ENCODE assay signal across 12 cellular contexts in the genomic region with DNA sequence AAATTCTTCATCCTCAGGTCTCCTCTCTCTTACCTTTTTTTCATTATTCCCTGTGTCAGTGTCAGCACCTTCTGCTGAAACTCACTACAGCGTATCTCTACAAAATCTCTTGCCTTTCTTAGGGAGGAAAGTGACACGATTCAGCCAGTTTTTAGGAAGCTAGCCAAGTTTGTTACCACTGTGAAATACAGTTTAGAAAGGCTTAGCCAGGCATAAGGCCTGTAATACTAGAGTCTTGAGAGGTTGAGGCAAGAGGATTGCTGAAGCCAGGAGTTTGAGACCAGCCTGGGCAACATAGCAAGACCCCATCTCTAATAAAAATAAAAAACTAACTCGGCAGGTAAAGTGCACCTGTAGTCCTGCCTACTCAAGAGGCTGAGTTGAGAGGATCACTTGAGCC. TPM values are rescaled to one million over a fixed set of nuclear protein-coding genes. Genes with fewer than 3 reads are reported as not detected.
DNase-seq lines count a peak whose midpoint lies in the region; ATAC-seq and TF ChIP-seq lines count a peak whose summit lies in the region.
"Had no signal": no experiment of that assay in that cellular context is flagged by ENCODE, and none has a peak within 500 bp of the region (broad histone marks: within the 10 kb centered on the region; RNA-seq: fewer than 3 reads in every experiment).

No MANE protein-coding gene starts in this region.

- H3K27me3 ChIP-seq in foreskin keratinocyte: no peaks in the 10 kb centered on the region
- H3K27me3 ChIP-seq: heart left ventricle, neural progenitor cell had no signal

- CTCF ChIA-PET in activated naive CD4-positive, alpha-beta T cell treated with anti-CD3 and anti-CD28 coated beads for 36 hours (lab: Charles Lee): interaction anchor here (0.9 to 2.0 kb wide), 6 partner anchors 10 to 144 kb away, joined by 3 to 10 read pairs (median 4); no protein-coding TSS in a partner anchor

- ATAC-seq in foreskin keratinocyte (peak; percentile 35), GM19397 (IDR thresholded peaks at IDR 0.05; ENCODE audit: unreplicated experiment) (no peak), HG02970 (IDR thresholded peaks at IDR 0.05; ENCODE audit: low FRiP score, unreplicated experiment) (no peak), GM19324 (IDR thresholded peaks at IDR 0.05; ENCODE audit: low FRiP score, unreplicated experiment) (no peak)

- DNase-seq in activated naive CD4-positive, alpha-beta T cell treated with anti-CD3 and anti-CD28 coated beads for 36 hours: no peak
- DNase-seq in activated naive CD4-positive, alpha-beta T cell treated with Interleukin-2 at 50 U/mL for 16 hours: no peak
- peak; percentile 53 to 55 for DNase-seq in foreskin keratinocyte
- peak; percentile 40 for DNase-seq in stromal cell of bone marrow (ENCODE audit: low read depth)
- DNase-seq: C1 segment of cervical spinal cord, heart left ventricle, NCI-H2171 treated with DMSO at 0.1 percent for 48 hours had no signal

- H3K27me3 Mint-ChIP-seq in activated naive CD4-positive, alpha-beta T cell treated with anti-CD3 and anti-CD28 coated beads for 36 hours (ENCODE audit: low read depth): no peaks in the 10 kb centered on the region
- H3K27me3 Mint-ChIP-seq in activated naive CD8-positive, alpha-beta T cell: no peaks in the 10 kb centered on the region

- no peak overlapping the region for H3K4me3 Mint-ChIP-seq in activated naive CD4-positive, alpha-beta T cell treated with anti-CD3 and anti-CD28 coated beads for 36 hours
- H3K4me3 Mint-ChIP-seq in activated naive CD8-positive, alpha-beta T cell: peak overlapping the region; percentile 61
- H3K4me3 Mint-ChIP-seq: neural progenitor cell had no signal

- peak overlapping the region; percentile 68 for H3K27ac ChIP-seq in foreskin keratinocyte
- H3K27ac ChIP-seq: heart left ventricle, neural progenitor cell had no signal

- peaks cover 88% of the 10 kb centered on the region for H3K4me1 Mint-ChIP-seq in activated naive CD4-positive, alpha-beta T cell treated with anti-CD3 and anti-CD28 coated beads for 36 hours (ENCODE audit: low read depth)
- peaks cover 93% of the 10 kb centered on the region for H3K4me1 Mint-ChIP-seq in activated naive CD8-positive, alpha-beta T cell (ENCODE audit: low read depth)

- peak overlapping the region; percentile 94 for H3K27ac Mint-ChIP-seq in activated naive CD4-positive, alpha-beta T cell treated with anti-CD3 and anti-CD28 coated beads for 36 hours
- peak overlapping the region; percentile 89 for H3K27ac Mint-ChIP-seq in activated naive CD8-positive, alpha-beta T cell
- H3K27ac Mint-ChIP-seq: neural progenitor cell had no signal

- peaks cover 69% of the 10 kb centered on the region for H3K4me1 ChIP-seq in foreskin keratinocyte

- peaks cover 9% of the 10 kb centered on the region for H3K36me3 Mint-ChIP-seq in activated naive CD4-positive, alpha-beta T cell treated with anti-CD3 and anti-CD28 coated beads for 36 hours (ENCODE audit: low read depth)
- peaks cover 7% of the 10 kb centered on the region for H3K36me3 Mint-ChIP-seq in activated naive CD8-positive, alpha-beta T cell

- no peak for TF ChIP-seq CTCF in foreskin keratinocyte (conservative IDR thresholded peaks at IDR 0.05)

- peaks cover 5% of the 10 kb centered on the region for H3K9me3 Mint-ChIP-seq in activated naive CD4-positive, alpha-beta T cell treated with anti-CD3 and anti-CD28 coated beads for 36 hours
- no peaks in the 10 kb centered on the region for H3K9me3 Mint-ChIP-seq in activated naive CD8-positive, alpha-beta T cell (ENCODE audit: low read depth)

- intact Hi-C loops in activated naive CD4-positive, alpha-beta T cell treated with anti-CD3 and anti-CD28 coated beads for 36 hours (cut with micrococcal nuclease): no loop called here

RNA-seq across cellular contexts. Expression of a gene that starts 16.7 kb away (rescaled TPM):
- 10 to 100 TPM; 62.1 to 66.7 TPM for total RNA-seq in activated naive CD4-positive, alpha-beta T cell treated with anti-CD3 and anti-CD28 coated beads for 36 hours
- total RNA-seq in foreskin keratinocyte: 39.2 and 40.1 TPM in 2 replicates
- 12.7 and 16.0 TPM in 2 replicates for polyA plus RNA-seq in foreskin keratinocyte

Comparison
In these comparisons a context has a peak if more than half of its experiments do, and no peak if none do; other contexts are left out.
1. DNase-seq: peak in foreskin keratinocyte (2 of 2) and stromal cell of bone marrow (single experiment); none in activated naive CD4-positive, alpha-beta T cell treated with anti-CD3 and anti-CD28 coated beads for 36 hours (single experiment) and activated naive CD4-positive, alpha-beta T cell treated with Interleukin-2 at 50 U/mL for 16 hours (single experiment).